In genomic region chr6:157823523-157824370, GRCh38 we compare ENCODE assay signal across 8 cellular contexts. TPM values are rescaled to one million over a fixed set of nuclear protein-coding genes. Genes with fewer than 3 reads are reported as not detected.
A peak's percentile ranks its signal among the peaks of the same experiment; 100 is the strongest.
DNase-seq lines count a peak whose midpoint lies in the region; ATAC-seq and TF ChIP-seq lines count a peak whose summit lies in the region.

No MANE protein-coding gene starts in this region.

- H2BK15ac ChIP-seq in IMR-90 (ENCODE audit: low read depth, low read length): no peak overlapping the region

- POLR2A ChIA-PET in IMR-90 (lab: Charles Lee; ENCODE audit: unreplicated experiment): no interaction called here

- TF ChIP-seq POLR2A in IMR-90 (IDR thresholded peaks at IDR 0.05; ENCODE audit: low read depth, low read length) (peak; percentile 63), breast epithelium (IDR thresholded peaks at IDR 0.05) (peak; percentile 47)

- H3K9me2 ChIP-seq in DOHH2 (replicated peaks; ENCODE audit: control insufficient read depth, low read length): no peaks in the 10 kb centered on the region

- H3K4me2 ChIP-seq in DOHH2 (ENCODE audit: low read length): peak overlapping the region; percentile 40
- H3K4me2 ChIP-seq in IMR-90 (ENCODE audit: low read depth, low read length): peak overlapping the region; percentile 97

- no peak overlapping the region for H3K27ac ChIP-seq in DOHH2 (ENCODE audit: low read depth, low read length)
- peak overlapping the region; percentile 91 for H3K27ac ChIP-seq in IMR-90 (ENCODE audit: insufficient read depth, low read length)
- H3K27ac ChIP-seq in VCaP: peak overlapping the region; percentile 92
- H3K27ac ChIP-seq in breast epithelium: peak overlapping the region; percentile 91 to 100

- H3K4ac ChIP-seq in IMR-90 (ENCODE audit: low read depth, low read length): peak overlapping the region; percentile 86

- dilution Hi-C loops in IMR-90 (cut with HindIII; ENCODE audit: low sequenced_read_pairs, unreplicated experiment): no loop called here

- intact Hi-C loops in IMR-90 (cut with micrococcal nuclease) (loop anchor here (1.0 to 2.0 kb wide), 3 partner anchors 39 to 67 kb away; no protein-coding TSS in a partner anchor), breast epithelium (cut with DNase I; ENCODE audit: low total_unique reads) (no loop called here)

- peak overlapping the region; percentile 83 for H3K56ac ChIP-seq in IMR-90 (ENCODE audit: extremely low read depth, insufficient read depth, low read length)

- BruUV-seq in IMR-90 (replicated peaks; lab: Mats Ljungman, UMichigan): no TSS peak

- peaks cover 3% of the 10 kb centered on the region; the same call in 1 of the 2 replicates for H3K9me1 ChIP-seq in IMR-90 (ENCODE audit: insufficient read depth, low read length)

- H2AK5ac ChIP-seq in IMR-90 (ENCODE audit: low read depth, low read length): peak overlapping the region; percentile 59; the same call in 1 of the 2 replicates

- H3K14ac ChIP-seq in IMR-90 (replicated peaks; ENCODE audit: low read depth, low read length): peak overlapping the region; percentile 91

- TF ChIP-seq CTCF in DOHH2 (IDR thresholded peaks at IDR 0.05; ENCODE audit: low read depth, low read length, poor library complexity, severe bottlenecking) (no peak), IMR-90 (conservative IDR thresholded peaks at IDR 0.05; ENCODE audit: low read depth, low read length) (peak; percentile 7; the same call in 1 of the 2 replicates), VCaP (conservative IDR thresholded peaks at IDR 0.05) (no peak; the same call in 1 of the 2 replicates), breast epithelium (IDR thresholded peaks at IDR 0.05) (peak in 1 of 3 donors; percentile 34)

- peaks cover 3% of the 10 kb centered on the region; the same call in 1 of the 2 replicates for H3F3A ChIP-seq in DOHH2 (ENCODE audit: control insufficient read depth, insufficient read depth)

- H3K4me3 ChIP-seq in DOHH2 (ENCODE audit: low read length) (peak overlapping the region; percentile 22), IMR-90 (ENCODE audit: insufficient read depth, low read depth, low read length) (peak overlapping the region; percentile 57), breast epithelium (peak overlapping the region; percentile 67 to 99 (median 98))

- peak overlapping the region; percentile 64 for H2BK5ac ChIP-seq in IMR-90 (ENCODE audit: low read depth, low read length, poor library complexity, severe bottlenecking)

- H3K9me3 ChIP-seq in DOHH2 (ENCODE audit: control insufficient read depth, insufficient read depth, low read length) (no peaks in the 10 kb centered on the region), IMR-90 (ENCODE audit: control insufficient read depth, insufficient read depth, low read length) (no peaks in the 10 kb centered on the region), breast epithelium (no peaks in the 10 kb centered on the region)

- H4K20me1 ChIP-seq in DOHH2 (ENCODE audit: control insufficient read depth, insufficient read depth, low read depth, low read length) (0 out of 2 replicates have a peak, but pooled peaks cover 3% of the 10 kb centered on the region), IMR-90 (ENCODE audit: insufficient read depth, low read length) (peaks cover 7% of the 10 kb centered on the region; the same call in 1 of the 2 replicates)

- peak overlapping the region; percentile 62; the same call in 1 of the 2 replicates for H2BK20ac ChIP-seq in IMR-90 (ENCODE audit: low read depth, low read length)

- WGBS in IMR-90 (ENCODE audit: extremely low coverage in 2 of 2, insufficient read length in 1 of 2), 2 experiments: 0% methylated on average over 35 of the region's 74 CpGs; no CpG with 5 or more reads in 1 of the 2 experiments

- peak overlapping the region; percentile 59 for H3K18ac ChIP-seq in IMR-90 (ENCODE audit: low read depth, low read length)

- CTCF ChIA-PET in IMR-90 (lab: Yijun Ruan, JAX): no interaction called here

- DNase-seq in IMR-90 (peak; percentile 88), breast epithelium (ENCODE audit: low spot score in 2 of 2) (peak; percentile 59 to 69), islet precursor cell (peak; percentile 58), foreskin melanocyte (no peak)
- DNase-seq in stimulated activated CD4-positive, alpha-beta T cell treated with anti-CD3 and anti-CD28 coated beads, Interleukin-1b, Interleukin-23, amount 100 ng/mL, for 1 hour (ENCODE audit: low read depth in 2 of 2): peak; percentile 34 to 38

- peak overlapping the region; percentile 97 for H2AK9ac ChIP-seq in IMR-90 (replicated peaks; ENCODE audit: low read depth, low read length, poor library complexity)

- H3K27me3 ChIP-seq in DOHH2 (ENCODE audit: control insufficient read depth, low read length) (peaks cover 45% of the 10 kb centered on the region), IMR-90 (ENCODE audit: control insufficient read depth, insufficient read depth, low read length) (no peaks in the 10 kb centered on the region), breast epithelium (no peaks in the 10 kb centered on the region)

- H4K5ac ChIP-seq in IMR-90 (ENCODE audit: low read depth, low read length): peak overlapping the region; percentile 86

- peaks cover 4% of the 10 kb centered on the region; the same call in 1 of the 2 replicates for H3K4me1 ChIP-seq in DOHH2 (ENCODE audit: control insufficient read depth, low read length)
- peaks cover 7% of the 10 kb centered on the region; the same call in 1 of the 2 replicates for H3K4me1 ChIP-seq in IMR-90 (ENCODE audit: control insufficient read depth, insufficient read depth, low read length)
- H3K4me1 ChIP-seq in breast epithelium: no peaks in the 10 kb centered on the region

- peak overlapping the region; percentile 66 for H3K23ac ChIP-seq in IMR-90 (ENCODE audit: low read depth, low read length)

- ATAC-seq in GM21528 (IDR thresholded peaks at IDR 0.05; ENCODE audit: low FRiP score, unreplicated experiment) (peak; percentile 51), IMR-90 (ENCODE audit: low read depth) (peak; percentile 25)

- peak overlapping the region; percentile 76 for H4K91ac ChIP-seq in IMR-90 (ENCODE audit: insufficient read depth, low read depth, low read length)

- no peak for TF ChIP-seq RAD21 in IMR-90 (IDR thresholded peaks at IDR 0.05; ENCODE audit: low read length)

- in situ Hi-C loops in IMR-90 (cut with MboI; ENCODE audit: low sequenced_read_pairs): loop anchor here (5.0 kb wide), 1 partner anchor 66 kb away; no protein-coding TSS in a partner anchor

- H4K8ac ChIP-seq in IMR-90 (ENCODE audit: low read depth in 2 of 2, low read length in 2 of 2): peak overlapping the region in 1 of 2 experiments; percentile 41; a peak in 2 of 4 replicates

- peak overlapping the region; percentile 55 for H2BK120ac ChIP-seq in IMR-90 (ENCODE audit: low read depth, low read length)

- H3K79me2 ChIP-seq in DOHH2 (ENCODE audit: control insufficient read depth, low read length): no peaks in the 10 kb centered on the region

- peaks cover 0 to 14% of the 10 kb centered on the region in 2 experiments; a peak in 2 of 4 replicates for H3K79me1 ChIP-seq in IMR-90 (ENCODE audit: low read depth in 1 of 2, low read length in 2 of 2)

- peak overlapping the region; percentile 91 for H2AFZ ChIP-seq in IMR-90 (replicated peaks; ENCODE audit: low read length, poor library complexity)

- H3K36me3 ChIP-seq in DOHH2 (ENCODE audit: control insufficient read depth, low read length) (no peaks in the 10 kb centered on the region), IMR-90 (ENCODE audit: control insufficient read depth, insufficient read depth, low read length) (peaks cover 2% of the 10 kb centered on the region), breast epithelium (no peaks in the 10 kb centered on the region)

- H3K9ac ChIP-seq in IMR-90 (ENCODE audit: low read depth, low read length): peak overlapping the region; percentile 98

TF ChIP-seq in IMR-90, 13 proteins besides CTCF, POLR2A, EP300 and RAD21:
- TF ChIP-seq MAFK (IDR thresholded peaks at IDR 0.05; ENCODE audit: low read depth, low read length) (no peak), FOS (IDR thresholded peaks at IDR 0.05; ENCODE audit: low read depth, low read length) (no peak), MAZ (IDR thresholded peaks at IDR 0.05; ENCODE audit: borderline replicate concordance, low read depth, low read length) (peak; percentile 35; the same call in 1 of the 2 replicates), CHD1 (IDR thresholded peaks at IDR 0.05; ENCODE audit: low read depth, low read length) (0 out of 2 replicates have a peak, but pooled peaks have one; percentile 49)

RNA-seq across cellular contexts. Expression of gene SNX9, which starts 0.7 kb away (rescaled TPM):
- total RNA-seq in IMR-90 (2012; rRNA removed) (41.2 and 41.9 TPM in 2 replicates), breast epithelium (10 to 100 TPM; 61.6 to 83.2 (median 75.7) TPM)
- polyA plus RNA-seq in IMR-90 (2012; rRNA removed): 34.8 and 35.3 TPM in 2 replicates
- polyA plus RNA-seq in IMR-90 (2012; cell fraction: cytosol; rRNA removed): 18.7 and 20.5 TPM in 2 replicates
- polyA plus RNA-seq in IMR-90 (2012; cell fraction: nucleus; rRNA removed; ENCODE audit: low replicate concordance): 20.1 and 45.0 TPM in 2 replicates

Comparison
In these comparisons a context has a peak if more than half of its experiments do, and no peak if none do; other contexts are left out.
1. H3K4me3 ChIP-seq: peak in every context shown above with its lines; median percentile 98 in breast epithelium; 57 in IMR-90; 22 in DOHH2.